Comparison of ENCODE assay signal across 3 cellular contexts in the genomic region with DNA sequence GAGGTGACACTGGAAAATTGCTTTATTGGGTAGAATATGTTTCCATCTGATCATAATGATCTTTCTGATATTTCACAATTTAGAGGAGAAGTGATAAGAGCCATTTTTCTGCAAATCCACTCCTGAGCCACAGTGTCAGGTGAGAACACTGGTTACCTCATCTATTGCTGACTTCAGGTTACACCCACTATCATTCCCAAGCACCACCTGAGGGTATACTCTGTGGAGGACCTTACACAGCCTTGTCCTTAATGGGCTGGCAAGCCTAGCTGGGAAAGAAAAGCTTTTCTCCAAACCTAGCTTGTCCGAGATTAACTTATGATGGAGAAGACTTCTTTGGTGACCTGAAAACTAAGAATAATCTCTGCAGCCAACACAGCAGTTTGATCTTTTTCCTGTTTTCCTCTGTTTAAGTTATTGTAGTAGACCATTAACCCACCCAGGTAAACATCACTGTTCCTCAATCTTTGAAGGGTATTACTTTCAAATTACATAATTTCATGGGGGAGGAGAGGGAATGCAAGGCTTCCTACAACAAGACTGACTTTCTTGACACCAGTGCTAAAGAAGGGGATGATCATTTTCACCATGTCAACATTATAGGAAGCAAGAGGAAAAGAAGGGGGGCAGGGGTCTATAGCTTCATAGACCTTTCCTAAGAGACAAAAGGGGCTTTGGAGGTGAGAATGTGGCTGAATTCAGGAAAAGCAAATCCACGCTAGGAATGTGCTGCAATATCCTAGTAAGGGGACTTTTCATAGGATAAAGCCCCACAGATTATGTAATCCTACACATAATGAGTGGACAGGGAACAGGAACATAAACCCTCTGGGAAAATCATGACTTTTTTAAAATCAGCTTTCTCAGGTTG.
TF ChIP-seq lines count a peak whose summit lies in the region.

No MANE protein-coding gene starts in this region.

TF ChIP-seq in SK-N-SH, 30 proteins besides CTCF, POLR2A, EP300 and RAD21:
- TF ChIP-seq USF2 (IDR thresholded peaks at IDR 0.05; ENCODE audit: borderline replicate concordance, low read depth, low read length), result no peak
- no peak for TF ChIP-seq FOSL2 (IDR thresholded peaks at IDR 0.05; ENCODE audit: borderline replicate concordance, low read depth)
- no peak for TF ChIP-seq REST (IDR thresholded peaks at IDR 0.05; ENCODE audit: low read depth, low read length)
- TF ChIP-seq SIN3A (IDR thresholded peaks at IDR 0.05; ENCODE audit: borderline replicate concordance, low read depth, low read length), result no peak
- TF ChIP-seq TEAD4 (IDR thresholded peaks at IDR 0.05; ENCODE audit: borderline replicate concordance, insufficient read depth), result no peak
- no peak for TF ChIP-seq YY1 (IDR thresholded peaks at IDR 0.05; ENCODE audit: low read depth)
- TF ChIP-seq FOXJ3 (CRISPR knock-in tag; IDR thresholded peaks at IDR 0.05), result no peak
- no peak for TF ChIP-seq NFIC (IDR thresholded peaks at IDR 0.05; ENCODE audit: borderline replicate concordance)
- TF ChIP-seq RFX5 (IDR thresholded peaks at IDR 0.05; ENCODE audit: low read length), result no peak
- no peak for TF ChIP-seq ELF1 (IDR thresholded peaks at IDR 0.05)
- no peak for TF ChIP-seq TCF12 (IDR thresholded peaks at IDR 0.05)
- no peak for TF ChIP-seq GABPA (IDR thresholded peaks at IDR 0.05; ENCODE audit: low read depth)
- TF ChIP-seq MXI1 (IDR thresholded peaks at IDR 0.05; ENCODE audit: low read depth, low read length), result no peak
- TF ChIP-seq MEF2A (IDR thresholded peaks at IDR 0.05; ENCODE audit: borderline replicate concordance, low read depth), result no peak
- TF ChIP-seq POLR2AphosphoS5 (IDR thresholded peaks at IDR 0.05; ENCODE audit: low read depth, low read length), result no peak
- no peak for TF ChIP-seq RCOR1 (IDR thresholded peaks at IDR 0.05; ENCODE audit: low read length)
- TF ChIP-seq, protein P1, sequence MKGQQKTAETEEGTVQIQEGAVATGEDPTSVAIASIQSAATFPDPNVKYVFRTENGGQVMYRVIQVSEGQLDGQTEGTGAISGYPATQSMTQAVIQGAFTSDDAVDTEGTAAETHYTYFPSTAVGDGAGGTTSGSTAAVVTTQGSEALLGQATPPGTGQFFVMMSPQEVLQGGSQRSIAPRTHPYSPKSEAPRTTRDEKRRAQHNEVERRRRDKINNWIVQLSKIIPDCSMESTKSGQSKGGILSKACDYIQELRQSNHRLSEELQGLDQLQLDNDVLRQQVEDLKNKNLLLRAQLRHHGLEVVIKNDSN (IDR thresholded peaks at IDR 0.05; ENCODE audit: borderline replicate concordance, low read depth), result no peak
- no peak for TF ChIP-seq NRF1 (IDR thresholded peaks at IDR 0.05; ENCODE audit: low read depth, low read length)

TF ChIP-seq in SK-N-SH treated with all-trans-retinoic acid at 6 μM for 48 hours, 23 proteins besides CTCF, POLR2A, EP300 and RAD21 (continued from another document):
- TF ChIP-seq GLIS3 (CRISPR knock-in tag; IDR thresholded peaks at IDR 0.05) (no peak), ESRRG (CRISPR knock-in tag; IDR thresholded peaks at IDR 0.05) (no peak), TOX (CRISPR knock-in tag; IDR thresholded peaks at IDR 0.05; ENCODE audit: borderline replicate concordance) (no peak), OSR1 (CRISPR knock-in tag; IDR thresholded peaks at IDR 0.05) (no peak), ZFP30 (CRISPR knock-in tag; IDR thresholded peaks at IDR 0.05) (no peak), ZNF8 (CRISPR knock-in tag; IDR thresholded peaks at IDR 0.05) (no peak), ZNF70 (CRISPR knock-in tag; IDR thresholded peaks at IDR 0.05) (no peak), TCF4 (CRISPR knock-in tag; IDR thresholded peaks at IDR 0.05; ENCODE audit: borderline replicate concordance) (no peak), CSDC2 (CRISPR knock-in tag; IDR thresholded peaks at IDR 0.05) (no peak), PPARA (CRISPR knock-in tag; IDR thresholded peaks at IDR 0.05; ENCODE audit: borderline replicate concordance) (no peak), ZFP3 (CRISPR knock-in tag; IDR thresholded peaks at IDR 0.05) (no peak), RARB (CRISPR knock-in tag; IDR thresholded peaks at IDR 0.05) (no peak)
- TF ChIP-seq, protein P2, sequence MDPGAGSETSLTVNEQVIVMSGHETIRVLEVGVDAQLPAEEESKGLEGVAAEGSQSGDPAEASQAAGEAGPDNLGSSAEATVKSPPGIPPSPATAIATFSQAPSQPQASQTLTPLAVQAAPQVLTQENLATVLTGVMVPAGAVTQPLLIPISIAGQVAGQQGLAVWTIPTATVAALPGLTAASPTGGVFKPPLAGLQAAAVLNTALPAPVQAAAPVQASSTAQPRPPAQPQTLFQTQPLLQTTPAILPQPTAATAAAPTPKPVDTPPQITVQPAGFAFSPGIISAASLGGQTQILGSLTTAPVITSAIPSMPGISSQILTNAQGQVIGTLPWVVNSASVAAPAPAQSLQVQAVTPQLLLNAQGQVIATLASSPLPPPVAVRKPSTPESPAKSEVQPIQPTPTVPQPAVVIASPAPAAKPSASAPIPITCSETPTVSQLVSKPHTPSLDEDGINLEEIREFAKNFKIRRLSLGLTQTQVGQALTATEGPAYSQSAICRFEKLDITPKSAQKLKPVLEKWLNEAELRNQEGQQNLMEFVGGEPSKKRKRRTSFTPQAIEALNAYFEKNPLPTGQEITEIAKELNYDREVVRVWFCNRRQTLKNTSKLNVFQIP (CRISPR knock-in tag; IDR thresholded peaks at IDR 0.05; ENCODE audit: borderline replicate concordance, low read depth), result no peak
- TF ChIP-seq, protein P3, sequence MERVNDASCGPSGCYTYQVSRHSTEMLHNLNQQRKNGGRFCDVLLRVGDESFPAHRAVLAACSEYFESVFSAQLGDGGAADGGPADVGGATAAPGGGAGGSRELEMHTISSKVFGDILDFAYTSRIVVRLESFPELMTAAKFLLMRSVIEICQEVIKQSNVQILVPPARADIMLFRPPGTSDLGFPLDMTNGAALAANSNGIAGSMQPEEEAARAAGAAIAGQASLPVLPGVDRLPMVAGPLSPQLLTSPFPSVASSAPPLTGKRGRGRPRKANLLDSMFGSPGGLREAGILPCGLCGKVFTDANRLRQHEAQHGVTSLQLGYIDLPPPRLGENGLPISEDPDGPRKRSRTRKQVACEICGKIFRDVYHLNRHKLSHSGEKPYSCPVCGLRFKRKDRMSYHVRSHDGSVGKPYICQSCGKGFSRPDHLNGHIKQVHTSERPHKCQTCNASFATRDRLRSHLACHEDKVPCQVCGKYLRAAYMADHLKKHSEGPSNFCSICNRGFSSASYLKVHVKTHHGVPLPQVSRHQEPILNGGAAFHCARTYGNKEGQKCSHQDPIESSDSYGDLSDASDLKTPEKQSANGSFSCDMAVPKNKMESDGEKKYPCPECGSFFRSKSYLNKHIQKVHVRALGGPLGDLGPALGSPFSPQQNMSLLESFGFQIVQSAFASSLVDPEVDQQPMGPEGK (CRISPR knock-in tag; IDR thresholded peaks at IDR 0.05; ENCODE audit: borderline replicate concordance), result no peak

TF ChIP-seq in WTC11, 78 proteins besides CTCF, POLR2A, EP300 and RAD21 (continued from another document):
- TF ChIP-seq ZNF532 (CRISPR knock-in tag; IDR thresholded peaks at IDR 0.05; ENCODE audit: borderline replicate concordance), result no peak
- no peak for TF ChIP-seq CBFB (CRISPR knock-in tag; IDR thresholded peaks at IDR 0.05; ENCODE audit: low read depth)
- no peak for TF ChIP-seq JAZF1 (CRISPR knock-in tag; IDR thresholded peaks at IDR 0.05)
- no peak for TF ChIP-seq SMAD3 (CRISPR knock-in tag; IDR thresholded peaks at IDR 0.05; ENCODE audit: borderline replicate concordance)
- TF ChIP-seq, protein P4, sequence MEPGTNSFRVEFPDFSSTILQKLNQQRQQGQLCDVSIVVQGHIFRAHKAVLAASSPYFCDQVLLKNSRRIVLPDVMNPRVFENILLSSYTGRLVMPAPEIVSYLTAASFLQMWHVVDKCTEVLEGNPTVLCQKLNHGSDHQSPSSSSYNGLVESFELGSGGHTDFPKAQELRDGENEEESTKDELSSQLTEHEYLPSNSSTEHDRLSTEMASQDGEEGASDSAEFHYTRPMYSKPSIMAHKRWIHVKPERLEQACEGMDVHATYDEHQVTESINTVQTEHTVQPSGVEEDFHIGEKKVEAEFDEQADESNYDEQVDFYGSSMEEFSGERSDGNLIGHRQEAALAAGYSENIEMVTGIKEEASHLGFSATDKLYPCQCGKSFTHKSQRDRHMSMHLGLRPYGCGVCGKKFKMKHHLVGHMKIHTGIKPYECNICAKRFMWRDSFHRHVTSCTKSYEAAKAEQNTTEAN (CRISPR knock-in tag; IDR thresholded peaks at IDR 0.05), result no peak
- TF ChIP-seq ZNF396 (CRISPR knock-in tag; IDR thresholded peaks at IDR 0.05; ENCODE audit: borderline replicate concordance), result no peak
- TF ChIP-seq FOXP1 (CRISPR knock-in tag; IDR thresholded peaks at IDR 0.05; ENCODE audit: borderline replicate concordance), result no peak
